8 cellular contexts compared by ENCODE assay signal in the genomic region with DNA sequence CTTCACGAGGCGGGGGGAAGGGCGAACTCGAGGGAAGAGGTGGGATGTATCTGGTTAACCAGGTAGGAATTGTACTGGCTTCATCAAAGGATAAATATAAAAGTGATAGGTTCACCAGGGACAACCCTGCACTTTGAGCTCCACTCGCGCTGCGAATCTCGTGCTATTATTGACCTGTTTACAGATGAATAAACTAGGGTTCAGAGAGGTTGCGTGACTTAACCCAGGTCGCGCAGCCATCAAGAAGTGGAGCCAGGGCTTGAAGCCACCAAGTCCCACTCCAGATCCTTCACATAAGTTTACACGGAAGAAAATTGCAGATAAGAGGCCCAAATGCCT. TPM values are rescaled to one million over a fixed set of nuclear protein-coding genes. Genes with fewer than 3 reads are reported as not detected.
DNase-seq lines count a peak whose midpoint lies in the region; ATAC-seq, FAIRE-seq and TF ChIP-seq lines count a peak whose summit lies in the region.

No MANE protein-coding gene starts in this region.

- H3K27me3 Mint-ChIP-seq in T-helper 2 cell treated with Interferon-gamma antibody and Interleukin-4, amounts not matched to agents 5 μg/mL and 100 μg/mL, for 36 hours (ENCODE audit: low read depth), result peaks cover 34% of the 10 kb centered on the region
- H3K27me3 Mint-ChIP-seq in activated naive CD8-positive, alpha-beta T cell treated with anti-CD3 and anti-CD28 coated beads for 36 hours, result peaks cover 62% of the 10 kb centered on the region
- peaks cover 46 to 67% of the 10 kb centered on the region in 2 donors for H3K27me3 Mint-ChIP-seq in stimulated activated naive B cell treated with anti-CD40 and anti-IgM and Interleukin-4, amounts not matched to agents 10 μg/mL and 1 μg/mL and 100 μg/mL, for 72 hours

- H3K36me3 Mint-ChIP-seq in T-helper 2 cell treated with Interferon-gamma antibody and Interleukin-4, amounts not matched to agents 5 μg/mL and 100 μg/mL, for 36 hours (ENCODE audit: low read depth), result peaks cover 21% of the 10 kb centered on the region
- H3K36me3 Mint-ChIP-seq in activated naive CD8-positive, alpha-beta T cell treated with anti-CD3 and anti-CD28 coated beads for 36 hours, result peaks cover 28% of the 10 kb centered on the region
- peaks cover 0 to 14% of the 10 kb centered on the region in 2 donors for H3K36me3 Mint-ChIP-seq in stimulated activated naive B cell treated with anti-CD40 and anti-IgM and Interleukin-4, amounts not matched to agents 10 μg/mL and 1 μg/mL and 100 μg/mL, for 72 hours

- no peak for DNase-seq in T-helper 2 cell treated with Interferon-gamma antibody and Interleukin-4, amounts not matched to agents 5 μg/mL and 100 μg/mL, for 36 hours (ENCODE audit: low spot score)
- DNase-seq in T-helper 2 cell (no peak), keratinocyte (ENCODE audit: low read depth, low spot score) (no peak), DMS114 treated with DMSO at 0.1 percent for 48 hours (lab: John Stamatoyannopoulos, UW; ENCODE audit: unreplicated experiment) (no peak), foreskin melanocyte (no peak), omental fat pad (ENCODE audit: low spot score) (no peak)
- DNase-seq in activated naive CD8-positive, alpha-beta T cell treated with anti-CD3 and anti-CD28 coated beads for 36 hours, result no peak
- DNase-seq in stimulated activated naive B cell treated with anti-CD40 and anti-IgM and Interleukin-4, amounts not matched to agents 10 μg/mL and 1 μg/mL and 100 μg/mL, for 72 hours, result no peak

- no peaks in the 10 kb centered on the region for H3K9me1 ChIP-seq in keratinocyte (ENCODE audit: control insufficient read depth, extremely low read depth, insufficient read depth, low read length)

- peak overlapping the region; percentile 89 for H3K4me2 ChIP-seq in keratinocyte (ENCODE audit: control insufficient read depth, extremely low read depth, insufficient read depth, low read depth, low read length)

- peaks cover 41% of the 10 kb centered on the region for H3K4me1 Mint-ChIP-seq in T-helper 2 cell treated with Interferon-gamma antibody and Interleukin-4, amounts not matched to agents 5 μg/mL and 100 μg/mL, for 36 hours (ENCODE audit: low read depth)
- peaks cover 23% of the 10 kb centered on the region for H3K4me1 Mint-ChIP-seq in activated naive CD8-positive, alpha-beta T cell treated with anti-CD3 and anti-CD28 coated beads for 36 hours
- H3K4me1 Mint-ChIP-seq in stimulated activated naive B cell treated with anti-CD40 and anti-IgM and Interleukin-4, amounts not matched to agents 10 μg/mL and 1 μg/mL and 100 μg/mL, for 72 hours, result peaks cover 17 to 42% of the 10 kb centered on the region in 2 donors

- no peaks in the 10 kb centered on the region for H3K36me3 ChIP-seq in keratinocyte (ENCODE audit: control insufficient read depth in 2 of 2, extremely low read depth in 1 of 2, insufficient read depth in 2 of 2, low read length in 2 of 2)

- no peak for ATAC-seq in stimulated activated naive B cell treated with anti-CD40 and anti-IgM and Interleukin-4, amounts not matched to agents 10 μg/mL and 1 μg/mL and 100 μg/mL, for 72 hours (replicated peaks)
- no peak for ATAC-seq in omental fat pad (ENCODE audit: low FRiP score)

- H4K20me1 ChIP-seq in keratinocyte (ENCODE audit: control insufficient read depth, extremely low read depth, insufficient read depth, low read length), result no peaks in the 10 kb centered on the region

- H3K27ac Mint-ChIP-seq in T-helper 2 cell treated with Interferon-gamma antibody and Interleukin-4, amounts not matched to agents 5 μg/mL and 100 μg/mL, for 36 hours, result peak overlapping the region; percentile 84
- H3K27ac Mint-ChIP-seq in activated naive CD8-positive, alpha-beta T cell treated with anti-CD3 and anti-CD28 coated beads for 36 hours, result peak overlapping the region; percentile 94
- H3K27ac Mint-ChIP-seq in stimulated activated naive B cell treated with anti-CD40 and anti-IgM and Interleukin-4, amounts not matched to agents 10 μg/mL and 1 μg/mL and 100 μg/mL, for 72 hours, result peak overlapping the region; percentile 98

- no peaks in the 10 kb centered on the region for H3K9me3 Mint-ChIP-seq in T-helper 2 cell treated with Interferon-gamma antibody and Interleukin-4, amounts not matched to agents 5 μg/mL and 100 μg/mL, for 36 hours
- peaks cover 4% of the 10 kb centered on the region for H3K9me3 Mint-ChIP-seq in activated naive CD8-positive, alpha-beta T cell treated with anti-CD3 and anti-CD28 coated beads for 36 hours
- H3K9me3 Mint-ChIP-seq in stimulated activated naive B cell treated with anti-CD40 and anti-IgM and Interleukin-4, amounts not matched to agents 10 μg/mL and 1 μg/mL and 100 μg/mL, for 72 hours, result peaks cover 1 to 4% of the 10 kb centered on the region in 2 donors

- FAIRE-seq in keratinocyte (lab: Jason Lieb, UNC), result no peak

- no peaks in the 10 kb centered on the region for H3K79me2 ChIP-seq in keratinocyte (ENCODE audit: control insufficient read depth, insufficient read depth, low read length)

- no peak for TF ChIP-seq CTCF in keratinocyte (optimal IDR thresholded peaks at IDR 0.05 in 1 of 3, IDR thresholded peaks at IDR 0.05 in 1 of 3, conservative IDR thresholded peaks at IDR 0.05 in 1 of 3; ENCODE audit: extremely low read depth in 1 of 3, insufficient read depth in 2 of 3, low read length in 3 of 3)
- no peak for TF ChIP-seq CTCF in omental fat pad (IDR thresholded peaks at IDR 0.05)

- dilution Hi-C loops in keratinocyte (cut with MboI; ENCODE audit: extremely low pct_ligation_motif_present, low sequenced_read_pairs), result no loop called here

- H3K4me1 ChIP-seq in keratinocyte (ENCODE audit: control insufficient read depth, extremely low read depth, insufficient read depth, low read length), result peaks cover 20% of the 10 kb centered on the region

- peak overlapping the region; percentile 42 to 76 (median 72) for H3K4me3 ChIP-seq in keratinocyte (ENCODE audit: control insufficient read depth in 2 of 3, extremely low read depth in 1 of 3, insufficient read depth in 2 of 3, low read depth in 1 of 3, low read length in 3 of 3)

- peak overlapping the region; percentile 74 for H3K9ac ChIP-seq in keratinocyte (ENCODE audit: control insufficient read depth, extremely low read depth, insufficient read depth, low read length)

- peak overlapping the region; percentile 79 for H3K4me3 Mint-ChIP-seq in T-helper 2 cell treated with Interferon-gamma antibody and Interleukin-4, amounts not matched to agents 5 μg/mL and 100 μg/mL, for 36 hours
- H3K4me3 Mint-ChIP-seq in activated naive CD8-positive, alpha-beta T cell treated with anti-CD3 and anti-CD28 coated beads for 36 hours, result peak overlapping the region; percentile 70
- peak overlapping the region; percentile 81 to 88 for H3K4me3 Mint-ChIP-seq in stimulated activated naive B cell treated with anti-CD40 and anti-IgM and Interleukin-4, amounts not matched to agents 10 μg/mL and 1 μg/mL and 100 μg/mL, for 72 hours

- H2AFZ ChIP-seq in keratinocyte (ENCODE audit: control insufficient read depth, low read length), result peak overlapping the region; percentile 27

- H3K27me3 ChIP-seq in keratinocyte (ENCODE audit: control insufficient read depth, extremely low read depth, insufficient read depth, low read length), result peaks cover 33% of the 10 kb centered on the region

- H3K9me3 ChIP-seq in keratinocyte (ENCODE audit: control insufficient read depth, low read depth, low read length), result peaks cover 3% of the 10 kb centered on the region

- H3K27ac ChIP-seq in keratinocyte (ENCODE audit: control insufficient read depth, insufficient read depth, low read length), result peak overlapping the region; percentile 14

RNA-seq across cellular contexts. Expression of gene CYP1B1, which starts 1.4 kb away (rescaled TPM):
- 10 to 100 TPM; 21.7 to 23.5 TPM for total RNA-seq in activated naive CD8-positive, alpha-beta T cell treated with anti-CD3 and anti-CD28 coated beads for 36 hours
- polyA plus RNA-seq in keratinocyte, result 0.65 to 2.2 TPM (median 1.6 TPM) in 3 replicates
- 1.2 TPM for polyA plus RNA-seq in keratinocyte (2011; ENCODE audit: low read depth)
- 0.88 and 1.4 TPM in 2 replicates for polyA plus RNA-seq in keratinocyte (2011; cell fraction: cytosol; rRNA removed)
- polyA plus RNA-seq in keratinocyte (2011; cell fraction: nucleus; rRNA removed), result 5.2 and 6.2 TPM in 2 replicates
- 0.85 and 2.3 TPM in 2 replicates for polyA plus RNA-seq in keratinocyte (2012; ENCODE audit: low replicate concordance)
- 3.5 to 6.0 TPM (median 5.8 TPM) in 3 replicates for polyA minus RNA-seq in keratinocyte
- polyA minus RNA-seq in keratinocyte (2011; cell fraction: cytosol; rRNA and poly(A)+ RNA removed), result 2.5 TPM
- polyA minus RNA-seq in keratinocyte (2011; cell fraction: nucleus; rRNA and poly(A)+ RNA removed), result 11.6 TPM in 2 replicates
- total RNA-seq in omental fat pad, result 100 to 1,000 TPM in 2 of 4 donors, 10 to 100 TPM in 2; 45.8 to 143 (median 78.4) TPM
